In the genomic region with DNA sequence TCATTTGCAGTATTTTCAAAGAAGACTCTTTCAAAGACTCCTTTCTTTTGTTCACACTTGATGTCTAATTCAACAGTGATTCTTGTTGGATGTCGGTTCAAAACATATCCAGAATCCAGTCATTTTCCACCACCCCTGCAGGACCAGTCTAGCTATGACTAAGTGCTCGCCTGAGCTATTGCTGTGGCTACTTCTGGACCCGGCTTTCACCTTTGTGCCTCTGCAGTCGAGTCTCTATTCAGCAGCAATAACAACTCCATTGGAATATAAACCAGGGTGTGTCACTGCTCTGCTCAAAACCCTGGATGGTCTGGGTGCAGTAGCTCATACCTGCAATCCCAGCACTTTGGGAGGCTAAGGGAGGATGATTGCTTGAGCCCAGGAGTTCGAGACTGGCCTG, we compare ENCODE assay signal across 22 cellular contexts. TPM values are rescaled to one million over a fixed set of nuclear protein-coding genes. Genes with fewer than 3 reads are reported as not detected.
DNase-seq lines count a peak whose midpoint lies in the region; ATAC-seq, FAIRE-seq and TF ChIP-seq lines count a peak whose summit lies in the region.
"Had no signal": no experiment of that assay in that cellular context is flagged by ENCODE, and none has a peak within 500 bp of the region (broad histone marks: within the 10 kb centered on the region; RNA-seq: fewer than 3 reads in every experiment).

No MANE protein-coding gene starts in this region.

- H3K27ac ChIP-seq in small intestine (ENCODE audit: low read depth in 1 of 2, low read length in 1 of 2) (no peak overlapping the region), GM23338 (ENCODE audit: low read depth) (no peak overlapping the region)
- H3K27ac ChIP-seq: BLaER1, HL-60 had no signal

- FAIRE-seq in small intestine (lab: Jason Lieb, UNC) = no peak
- FAIRE-seq: GM12892, GM18507, H1 had no signal

- H3K36me3 ChIP-seq in small intestine (ENCODE audit: control insufficient read depth in 2 of 2, insufficient read depth in 2 of 2, low read length in 2 of 2) (no peaks in the 10 kb centered on the region), GM23338 (ENCODE audit: insufficient read depth) (no peaks in the 10 kb centered on the region)
- H3K36me3 ChIP-seq: BLaER1 had no signal

- H3K27me3 ChIP-seq in small intestine (ENCODE audit: control insufficient read depth in 2 of 2, insufficient read depth in 2 of 2, low read length in 2 of 2) = no peaks in the 10 kb centered on the region
- no peaks in the 10 kb centered on the region for H3K27me3 ChIP-seq in GM23338 (ENCODE audit: insufficient read depth)
- H3K27me3 ChIP-seq: BLaER1 had no signal

- no peaks in the 10 kb centered on the region for H3K4me1 ChIP-seq in small intestine (ENCODE audit: control insufficient read depth in 2 of 2, insufficient read depth in 1 of 2, low read depth in 1 of 2, low read length in 1 of 2)
- no peaks in the 10 kb centered on the region for H3K4me1 ChIP-seq in GM23338 (ENCODE audit: insufficient read depth)
- H3K4me1 ChIP-seq: BLaER1 had no signal

- H3K27me3 Mint-ChIP-seq in GM23338 (ENCODE audit: insufficient read depth, low read depth, poor library complexity) = no peaks in the 10 kb centered on the region

- no peak overlapping the region for H3K27ac Mint-ChIP-seq in GM23338
- H3K27ac Mint-ChIP-seq: CD14-positive monocyte; CD4-positive, alpha-beta memory T cell had no signal

- no peak for TF ChIP-seq CTCF in GM23338 (conservative IDR thresholded peaks at IDR 0.05; ENCODE audit: low read depth in 2 of 2)

- H3F3A ChIP-seq in GM23338 (replicated peaks; ENCODE audit: low read depth) = no peaks in the 10 kb centered on the region

- H3K4me3 Mint-ChIP-seq in GM23338 = no peak overlapping the region
- H3K4me3 Mint-ChIP-seq: CD14-positive monocyte; CD4-positive, alpha-beta memory T cell; H9 had no signal

- no peaks in the 10 kb centered on the region for H3K9me3 ChIP-seq in small intestine (ENCODE audit: control insufficient read depth, low read depth)
- H3K9me3 ChIP-seq: BLaER1 had no signal

- no peak overlapping the region for H3K4me2 ChIP-seq in GM23338
- H3K4me2 ChIP-seq: BLaER1 had no signal

- no peaks in the 10 kb centered on the region for H3K79me2 ChIP-seq in GM23338 (replicated peaks; ENCODE audit: insufficient read depth)

- H3K9me3 Mint-ChIP-seq in GM23338 = no peaks in the 10 kb centered on the region
- H3K9me3 Mint-ChIP-seq: H9 had no signal

- H3K36me3 Mint-ChIP-seq in GM23338 (ENCODE audit: low read depth) = no peaks in the 10 kb centered on the region
- H3K36me3 Mint-ChIP-seq: CD14-positive monocyte; CD4-positive, alpha-beta memory T cell had no signal

- intact Hi-C loops in left colon (cut with DNase I, micrococcal nuclease) = no loop called here

- no peak overlapping the region for H2AFZ ChIP-seq in GM23338

- no peaks in the 10 kb centered on the region for H3K9me2 ChIP-seq in GM23338 (ENCODE audit: insufficient read depth)

- H4K20me1 ChIP-seq in GM23338 (replicated peaks; ENCODE audit: insufficient read depth) = no peaks in the 10 kb centered on the region
- H4K20me1 ChIP-seq: BLaER1 had no signal

- H3K4me1 Mint-ChIP-seq in GM23338 = peaks cover 9% of the 10 kb centered on the region; the same call in 2 of the 3 replicates
- H3K4me1 Mint-ChIP-seq: CD14-positive monocyte; CD4-positive, alpha-beta memory T cell had no signal

- H3K4me3 ChIP-seq in small intestine (ENCODE audit: low read depth in 1 of 2, low read length in 2 of 2) (no peak overlapping the region), GM23338 (no peak overlapping the region)
- H3K4me3 ChIP-seq: BLaER1 had no signal

- 37 to 61% (median 56%) methylated on average over 5 of the region's 5 CpGs for WGBS in small intestine, 3 donors

- peak; percentile 36 for DNase-seq in NCI-H748 (lab: John Stamatoyannopoulos, UW; ENCODE audit: unreplicated experiment)
- no peak for DNase-seq in NCI-H748 treated with DMSO at 0.1 percent for 48 hours (lab: John Stamatoyannopoulos, UW)
- peak; percentile 62 for DNase-seq in astrocyte of the hippocampus (ENCODE audit: low read depth, low spot score)
- no peak for DNase-seq in left colon
- peak; percentile 8 for DNase-seq in small intestine
- no peak for DNase-seq in NOMO-1 treated with DMSO at 0.1 percent for 48 hours (lab: John Stamatoyannopoulos, UW; ENCODE audit: unreplicated experiment)
- no peak for DNase-seq in GM23338 (ENCODE audit: low spot score)
- DNase-seq: 8988T; CD4-positive, alpha-beta memory T cell; DMS153; DMS79; GDM1; H9; IMR-90 had no signal

- ATAC-seq in left colon = peak; percentile 94
- no peak for ATAC-seq in GM19397 (IDR thresholded peaks at IDR 0.05; ENCODE audit: unreplicated experiment)
- no peak for ATAC-seq in GM23338

TF ChIP-seq in GM23338, 12 proteins besides CTCF, POLR2A, EP300 and RAD21 (continues in another document):
- TF ChIP-seq JUNB (IDR thresholded peaks at IDR 0.05; ENCODE audit: unreplicated experiment) = no peak
- TF ChIP-seq, protein P1, sequence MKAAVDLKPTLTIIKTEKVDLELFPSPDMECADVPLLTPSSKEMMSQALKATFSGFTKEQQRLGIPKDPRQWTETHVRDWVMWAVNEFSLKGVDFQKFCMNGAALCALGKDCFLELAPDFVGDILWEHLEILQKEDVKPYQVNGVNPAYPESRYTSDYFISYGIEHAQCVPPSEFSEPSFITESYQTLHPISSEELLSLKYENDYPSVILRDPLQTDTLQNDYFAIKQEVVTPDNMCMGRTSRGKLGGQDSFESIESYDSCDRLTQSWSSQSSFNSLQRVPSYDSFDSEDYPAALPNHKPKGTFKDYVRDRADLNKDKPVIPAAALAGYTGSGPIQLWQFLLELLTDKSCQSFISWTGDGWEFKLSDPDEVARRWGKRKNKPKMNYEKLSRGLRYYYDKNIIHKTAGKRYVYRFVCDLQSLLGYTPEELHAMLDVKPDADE (IDR thresholded peaks at IDR 0.05) = no peak
- no peak for TF ChIP-seq EZH2phosphoT487 (IDR thresholded peaks at IDR 0.05; ENCODE audit: unreplicated experiment)
- TF ChIP-seq, protein P2, sequence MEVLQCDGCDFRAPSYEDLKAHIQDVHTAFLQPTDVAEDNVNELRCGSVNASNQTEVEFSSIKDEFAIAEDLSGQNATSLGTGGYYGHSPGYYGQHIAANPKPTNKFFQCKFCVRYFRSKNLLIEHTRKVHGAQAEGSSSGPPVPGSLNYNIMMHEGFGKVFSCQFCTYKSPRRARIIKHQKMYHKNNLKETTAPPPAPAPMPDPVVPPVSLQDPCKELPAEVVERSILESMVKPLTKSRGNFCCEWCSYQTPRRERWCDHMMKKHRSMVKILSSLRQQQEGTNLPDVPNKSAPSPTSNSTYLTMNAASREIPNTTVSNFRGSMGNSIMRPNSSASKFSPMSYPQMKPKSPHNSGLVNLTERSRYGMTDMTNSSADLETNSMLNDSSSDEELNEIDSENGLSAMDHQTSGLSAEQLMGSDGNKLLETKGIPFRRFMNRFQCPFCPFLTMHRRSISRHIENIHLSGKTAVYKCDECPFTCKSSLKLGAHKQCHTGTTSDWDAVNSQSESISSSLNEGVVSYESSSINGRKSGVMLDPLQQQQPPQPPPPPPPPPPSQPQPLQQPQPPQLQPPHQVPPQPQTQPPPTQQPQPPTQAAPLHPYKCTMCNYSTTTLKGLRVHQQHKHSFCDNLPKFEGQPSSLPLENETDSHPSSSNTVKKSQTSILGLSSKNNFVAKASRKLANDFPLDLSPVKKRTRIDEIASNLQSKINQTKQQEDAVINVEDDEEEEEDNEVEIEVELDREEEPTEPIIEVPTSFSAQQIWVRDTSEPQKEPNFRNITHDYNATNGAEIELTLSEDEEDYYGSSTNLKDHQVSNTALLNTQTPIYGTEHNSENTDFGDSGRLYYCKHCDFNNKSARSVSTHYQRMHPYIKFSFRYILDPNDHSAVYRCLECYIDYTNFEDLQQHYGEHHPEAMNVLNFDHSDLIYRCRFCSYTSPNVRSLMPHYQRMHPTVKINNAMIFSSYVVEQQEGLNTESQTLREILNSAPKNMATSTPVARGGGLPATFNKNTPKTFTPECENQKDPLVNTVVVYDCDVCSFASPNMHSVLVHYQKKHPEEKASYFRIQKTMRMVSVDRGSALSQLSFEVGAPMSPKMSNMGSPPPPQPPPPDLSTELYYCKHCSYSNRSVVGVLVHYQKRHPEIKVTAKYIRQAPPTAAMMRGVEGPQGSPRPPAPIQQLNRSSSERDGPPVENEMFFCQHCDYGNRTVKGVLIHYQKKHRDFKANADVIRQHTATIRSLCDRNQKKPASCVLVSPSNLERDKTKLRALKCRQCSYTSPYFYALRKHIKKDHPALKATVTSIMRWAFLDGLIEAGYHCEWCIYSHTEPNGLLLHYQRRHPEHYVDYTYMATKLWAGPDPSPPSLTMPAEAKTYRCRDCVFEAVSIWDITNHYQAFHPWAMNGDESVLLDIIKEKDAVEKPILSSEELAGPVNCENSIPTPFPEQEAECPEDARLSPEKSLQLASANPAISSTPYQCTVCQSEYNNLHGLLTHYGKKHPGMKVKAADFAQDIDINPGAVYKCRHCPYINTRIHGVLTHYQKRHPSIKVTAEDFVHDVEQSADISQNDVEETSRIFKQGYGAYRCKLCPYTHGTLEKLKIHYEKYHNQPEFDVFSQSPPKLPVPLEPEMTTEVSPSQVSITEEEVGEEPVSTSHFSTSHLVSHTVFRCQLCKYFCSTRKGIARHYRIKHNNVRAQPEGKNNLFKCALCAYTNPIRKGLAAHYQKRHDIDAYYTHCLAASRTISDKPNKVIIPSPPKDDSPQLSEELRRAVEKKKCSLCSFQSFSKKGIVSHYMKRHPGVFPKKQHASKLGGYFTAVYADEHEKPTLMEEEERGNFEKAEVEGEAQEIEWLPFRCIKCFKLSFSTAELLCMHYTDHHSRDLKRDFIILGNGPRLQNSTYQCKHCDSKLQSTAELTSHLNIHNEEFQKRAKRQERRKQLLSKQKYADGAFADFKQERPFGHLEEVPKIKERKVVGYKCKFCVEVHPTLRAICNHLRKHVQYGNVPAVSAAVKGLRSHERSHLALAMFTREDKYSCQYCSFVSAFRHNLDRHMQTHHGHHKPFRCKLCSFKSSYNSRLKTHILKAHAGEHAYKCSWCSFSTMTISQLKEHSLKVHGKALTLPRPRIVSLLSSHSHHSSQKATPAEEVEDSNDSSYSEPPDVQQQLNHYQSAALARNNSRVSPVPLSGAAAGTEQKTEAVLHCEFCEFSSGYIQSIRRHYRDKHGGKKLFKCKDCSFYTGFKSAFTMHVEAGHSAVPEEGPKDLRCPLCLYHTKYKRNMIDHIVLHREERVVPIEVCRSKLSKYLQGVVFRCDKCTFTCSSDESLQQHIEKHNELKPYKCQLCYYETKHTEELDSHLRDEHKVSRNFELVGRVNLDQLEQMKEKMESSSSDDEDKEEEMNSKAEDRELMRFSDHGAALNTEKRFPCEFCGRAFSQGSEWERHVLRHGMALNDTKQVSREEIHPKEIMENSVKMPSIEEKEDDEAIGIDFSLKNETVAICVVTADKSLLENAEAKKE (CRISPR knock-in tag; IDR thresholded peaks at IDR 0.05) = no peak
- no peak for TF ChIP-seq NANOG (IDR thresholded peaks at IDR 0.05; ENCODE audit: borderline replicate concordance)
- no peak for TF ChIP-seq POLR2AphosphoS5 (IDR thresholded peaks at IDR 0.05; ENCODE audit: low read depth)
- TF ChIP-seq EZH2 (IDR thresholded peaks at IDR 0.05; ENCODE audit: low read depth, unreplicated experiment) = no peak

RNA-seq across cellular contexts. Expression of a gene that starts 55.0 kb away (rescaled TPM):
- 10 to 100 TPM in 1 of 2 donors, 1 to 10 TPM in 1; 2.6 to 13.2 TPM for total RNA-seq in left colon
- polyA plus RNA-seq in small intestine (1 to 10 TPM in 1 of 3 donors, under 1 TPM in 1, not detected in 1; 0.54 to 2.5 TPM), GM23338 (2016; fragmentation: Nextera tagmentation; extraction: Ambion mirVana) (0.80 and 1.1 TPM in 2 replicates)
- total RNA-seq in GM23338 (2014; rRNA removed; shearing (Covaris generic)) = 12.0 and 12.5 TPM in 2 replicates
- total RNA-seq: A673; CD4-positive, alpha-beta memory T cell had no signal
- polyA plus RNA-seq: CD14-positive monocyte; CD4-positive, alpha-beta memory T cell had no signal

Comparison
In these comparisons a context has a peak if more than half of its experiments do, and no peak if none do; other contexts are left out.
1. DNase-seq: peak in NCI-H748 (single experiment), astrocyte of the hippocampus (single experiment) and small intestine (single experiment); none in NCI-H748 treated with DMSO at 0.1 percent for 48 hours (single experiment), left colon (0 of 2), NOMO-1 treated with DMSO at 0.1 percent for 48 hours (single experiment) and GM23338 (single experiment).